28 cellular contexts compared by ENCODE assay signal in genomic region chr7:94590526-94591162, GRCh38.
DNase-seq lines count a peak whose midpoint lies in the region; ATAC-seq and TF ChIP-seq lines count a peak whose summit lies in the region.
"Had no signal": no experiment of that assay in that cellular context is flagged by ENCODE, and none has a peak within 500 bp of the region (broad histone marks: within the 10 kb centered on the region; RNA-seq: fewer than 3 reads in every experiment).

No MANE protein-coding gene starts in this region.

- H3K9me2 ChIP-seq in SU-DHL-6 (replicated peaks; ENCODE audit: insufficient read depth, low read length) = no peaks in the 10 kb centered on the region

- no peaks in the 10 kb centered on the region for H4K20me1 ChIP-seq in SU-DHL-6 (ENCODE audit: low read depth, low read length)

- H3K9me3 ChIP-seq in SU-DHL-6 (ENCODE audit: insufficient read depth, low read length) (no peaks in the 10 kb centered on the region), sigmoid colon (no peaks in the 10 kb centered on the region)
- H3K9me3 ChIP-seq: left lung, testis had no signal

- H3K4me1 ChIP-seq in sigmoid colon = no peaks in the 10 kb centered on the region
- H3K4me1 ChIP-seq: testis had no signal

- no peaks in the 10 kb centered on the region for H3K27me3 Mint-ChIP-seq in stimulated activated memory B cell treated with anti-CD40 and anti-IgM and Interleukin-4, amounts not matched to agents 10 μg/mL and 1 μg/mL and 100 μg/mL, for 72 hours
- no peaks in the 10 kb centered on the region for H3K27me3 Mint-ChIP-seq in activated CD4-positive, alpha-beta T cell treated with anti-CD3 and anti-CD28 coated beads, Interleukin-2, amount 10 ng/mL, durations not matched to agents 24 days and 14 days
- H3K27me3 Mint-ChIP-seq: CD4-positive, CD25-positive, alpha-beta regulatory T cell; effector memory CD8-positive, alpha-beta T cell; natural killer cell treated with Interleukin-12 subunit alpha and Interleukin-12 subunit beta and Interleukin-15 and Interleukin-18, amount 100 ng/mL, for 72 hours had no signal

- H3K27ac Mint-ChIP-seq in stimulated activated memory B cell treated with anti-CD40 and anti-IgM and Interleukin-4, amounts not matched to agents 10 μg/mL and 1 μg/mL and 100 μg/mL, for 72 hours = peak overlapping the region; percentile 77
- no peak overlapping the region for H3K27ac Mint-ChIP-seq in activated CD4-positive, alpha-beta T cell treated with anti-CD3 and anti-CD28 coated beads, Interleukin-2, amount 10 ng/mL, durations not matched to agents 24 days and 14 days
- H3K27ac Mint-ChIP-seq: CD4-positive, CD25-positive, alpha-beta regulatory T cell; effector memory CD8-positive, alpha-beta T cell; immature natural killer cell; natural killer cell treated with Interleukin-12 subunit alpha and Interleukin-12 subunit beta and Interleukin-15 and Interleukin-18, amount 100 ng/mL, for 72 hours had no signal

- no peak overlapping the region for H2AFZ ChIP-seq in SU-DHL-6 (ENCODE audit: low read depth, low read length, severe bottlenecking)

- H3K36me3 ChIP-seq in SU-DHL-6 (ENCODE audit: low read length) = peaks cover 3% of the 10 kb centered on the region; the same call in 1 of the 2 replicates
- peaks cover 0 to 34% (median 1%) of the 10 kb centered on the region in 4 donors for H3K36me3 ChIP-seq in sigmoid colon

- H3K4me3 ChIP-seq in SU-DHL-6 (ENCODE audit: insufficient read depth, low read length, poor library complexity, severe bottlenecking) (no peak overlapping the region), sigmoid colon (no peak overlapping the region)
- H3K4me3 ChIP-seq: left lung, testis had no signal

- no peak for TF ChIP-seq CTCF in SU-DHL-6 (IDR thresholded peaks at IDR 0.05; ENCODE audit: insufficient read depth, low read length, poor library complexity, severe bottlenecking)
- no peak for TF ChIP-seq CTCF in sigmoid colon (IDR thresholded peaks at IDR 0.05)

- TF ChIP-seq EP300 in sigmoid colon (IDR thresholded peaks at IDR 0.05) = no peak

- H3K27me3 ChIP-seq in SU-DHL-6 (ENCODE audit: low read length) = no peaks in the 10 kb centered on the region
- H3K27me3 ChIP-seq in sigmoid colon = no peaks in the 10 kb centered on the region
- H3K27me3 ChIP-seq: left lung, testis had no signal

- 54 to 86% methylated on average over 4 of the region's 4 CpGs for WGBS in sigmoid colon, 2 donors

- H3K4me1 Mint-ChIP-seq in stimulated activated memory B cell treated with anti-CD40 and anti-IgM and Interleukin-4, amounts not matched to agents 10 μg/mL and 1 μg/mL and 100 μg/mL, for 72 hours = peaks cover 21% of the 10 kb centered on the region
- H3K4me1 Mint-ChIP-seq in activated CD4-positive, alpha-beta T cell treated with anti-CD3 and anti-CD28 coated beads, Interleukin-2, amount 10 ng/mL, durations not matched to agents 24 days and 14 days = no peaks in the 10 kb centered on the region
- H3K4me1 Mint-ChIP-seq: CD4-positive, CD25-positive, alpha-beta regulatory T cell; immature natural killer cell had no signal

- peaks cover 7% of the 10 kb centered on the region for H3K36me3 Mint-ChIP-seq in stimulated activated memory B cell treated with anti-CD40 and anti-IgM and Interleukin-4, amounts not matched to agents 10 μg/mL and 1 μg/mL and 100 μg/mL, for 72 hours
- no peaks in the 10 kb centered on the region for H3K36me3 Mint-ChIP-seq in activated CD4-positive, alpha-beta T cell treated with anti-CD3 and anti-CD28 coated beads, Interleukin-2, amount 10 ng/mL, durations not matched to agents 24 days and 14 days (ENCODE audit: low read depth)

- no peaks in the 10 kb centered on the region for H3K9me3 Mint-ChIP-seq in stimulated activated memory B cell treated with anti-CD40 and anti-IgM and Interleukin-4, amounts not matched to agents 10 μg/mL and 1 μg/mL and 100 μg/mL, for 72 hours
- peaks cover 3% of the 10 kb centered on the region for H3K9me3 Mint-ChIP-seq in activated CD4-positive, alpha-beta T cell treated with anti-CD3 and anti-CD28 coated beads, Interleukin-2, amount 10 ng/mL, durations not matched to agents 24 days and 14 days
- H3K9me3 Mint-ChIP-seq: activated T-cell treated with anti-CD3 and anti-CD28 coated beads, Interleukin-2, amount 50 U/mL, for 4 hours; effector memory CD8-positive, alpha-beta T cell; immature natural killer cell; natural killer cell treated with Interleukin-12 subunit alpha and Interleukin-12 subunit beta and Interleukin-15 and Interleukin-18, amount 100 ng/mL, for 72 hours had no signal

- H3K4me3 Mint-ChIP-seq in stimulated activated memory B cell treated with anti-CD40 and anti-IgM and Interleukin-4, amounts not matched to agents 10 μg/mL and 1 μg/mL and 100 μg/mL, for 72 hours = peak overlapping the region; percentile 43
- no peak overlapping the region for H3K4me3 Mint-ChIP-seq in activated CD4-positive, alpha-beta T cell treated with anti-CD3 and anti-CD28 coated beads, Interleukin-2, amount 10 ng/mL, durations not matched to agents 24 days and 14 days
- H3K4me3 Mint-ChIP-seq: activated T-cell treated with anti-CD3 and anti-CD28 coated beads, Interleukin-2, amount 50 U/mL, for 4 hours; CD4-positive, CD25-positive, alpha-beta regulatory T cell; effector memory CD8-positive, alpha-beta T cell; immature natural killer cell; natural killer cell treated with Interleukin-12 subunit alpha and Interleukin-12 subunit beta and Interleukin-15 and Interleukin-18, amount 100 ng/mL, for 72 hours had no signal

- TF ChIP-seq POLR2A in sigmoid colon (IDR thresholded peaks at IDR 0.05) = no peak

- H3K79me2 ChIP-seq in SU-DHL-6 (ENCODE audit: insufficient read depth, low read length) = no peaks in the 10 kb centered on the region

- no peaks in the 10 kb centered on the region for H3F3A ChIP-seq in SU-DHL-6 (ENCODE audit: insufficient read depth)

- ATAC-seq in GM18909 (IDR thresholded peaks at IDR 0.05; ENCODE audit: poor library complexity, unreplicated experiment) = peak; percentile 60
- ATAC-seq in HG02852 (IDR thresholded peaks at IDR 0.05; ENCODE audit: unreplicated experiment) = peak; percentile 54
- ATAC-seq in stimulated activated memory B cell treated with anti-CD40 and anti-IgM and Interleukin-4, amounts not matched to agents 10 μg/mL and 1 μg/mL and 100 μg/mL, for 72 hours = peak; percentile 59
- ATAC-seq: activated T-cell treated with anti-CD3 and anti-CD28 coated beads, Interleukin-2, amount 50 U/mL, for 4 hours; effector memory CD8-positive, alpha-beta T cell; esophagus mucosa; natural killer cell treated with Interleukin-12 subunit alpha and Interleukin-12 subunit beta and Interleukin-15 and Interleukin-18, amount 100 ng/mL, for 72 hours had no signal

- DNase-seq in NCI-H146 (lab: John Stamatoyannopoulos, UW) = no peak
- DNase-seq in activated CD4-positive, alpha-beta T cell treated with anti-CD3 and anti-CD28 coated beads, Interleukin-2, amount 10 ng/mL, durations not matched to agents 24 days and 14 days = no peak
- DNase-seq in sigmoid colon = no peak
- DNase-seq: activated CD4-positive, alpha-beta T cell treated with anti-CD3 and anti-CD28 coated beads for 48 hours; activated T-cell treated with anti-CD3 and anti-CD28 coated beads, Interleukin-2, amount 50 U/mL, for 4 hours; amniotic stem cell; CD4-positive, CD25-positive, alpha-beta regulatory T cell; effector memory CD8-positive, alpha-beta T cell; foreskin melanocyte; HCEC 1CT; immature natural killer cell; left lung; midbrain; NCI-H2171; NCI-H524 treated with DMSO at 0.1 percent for 48 hours; retina; RPMI8226; stimulated activated CD4-positive, alpha-beta T cell treated with anti-CD3 and anti-CD28 coated beads, Interleukin-2, amount 100 ng/mL, for 48 hours; stimulated activated naive CD4-positive, alpha-beta T cell treated with Interleukin-2 at 50 U/mL for 16 hours; T-helper 2 cell; testis had no signal

- no peak overlapping the region for H3K9ac ChIP-seq in SU-DHL-6 (ENCODE audit: low read length)
- H3K9ac ChIP-seq: KMS-11 had no signal

- H3K4me2 ChIP-seq in SU-DHL-6 (ENCODE audit: low read depth, low read length, poor library complexity, severe bottlenecking) = peak overlapping the region; percentile 34
- H3K4me2 ChIP-seq: KMS-11 had no signal

- intact Hi-C loops in activated CD4-positive, alpha-beta T cell treated with anti-CD3 and anti-CD28 coated beads, Interleukin-2, amount 10 ng/mL, durations not matched to agents 24 days and 14 days (cut with micrococcal nuclease) = no loop called here
- intact Hi-C loops in sigmoid colon (cut with DNase I) = no loop called here

- H3K27ac ChIP-seq in SU-DHL-6 (ENCODE audit: low read depth, low read length) (no peak overlapping the region), sigmoid colon (no peak overlapping the region)
- H3K27ac ChIP-seq: KMS-11, left lung, testis had no signal
